2 cellular contexts compared by ENCODE assay signal in genomic region chr1:93815738-93816110, GRCh38.
TF ChIP-seq lines count a peak whose summit lies in the region.

No MANE protein-coding gene starts in this region.

TF ChIP-seq in GM23338, 12 proteins besides CTCF, POLR2A, EP300 and RAD21 (continued from another document):
- TF ChIP-seq ZNF462 (CRISPR knock-in tag; IDR thresholded peaks at IDR 0.05) (no peak), ETS1 (IDR thresholded peaks at IDR 0.05) (no peak), CREB1 (CRISPR knock-in tag; IDR thresholded peaks at IDR 0.05; ENCODE audit: low read depth) (no peak), NANOG (IDR thresholded peaks at IDR 0.05; ENCODE audit: borderline replicate concordance) (no peak), EZH2phosphoT487 (IDR thresholded peaks at IDR 0.05; ENCODE audit: unreplicated experiment) (no peak), POLR2AphosphoS5 (IDR thresholded peaks at IDR 0.05; ENCODE audit: low read depth) (no peak)

TF ChIP-seq in WTC11, 78 proteins besides CTCF, POLR2A, EP300 and RAD21 (continued from another document):
- no peak for TF ChIP-seq AR (CRISPR knock-in tag; IDR thresholded peaks at IDR 0.05)
- no peak for TF ChIP-seq ATF1 (CRISPR knock-in tag; IDR thresholded peaks at IDR 0.05)
- TF ChIP-seq, protein P1, sequence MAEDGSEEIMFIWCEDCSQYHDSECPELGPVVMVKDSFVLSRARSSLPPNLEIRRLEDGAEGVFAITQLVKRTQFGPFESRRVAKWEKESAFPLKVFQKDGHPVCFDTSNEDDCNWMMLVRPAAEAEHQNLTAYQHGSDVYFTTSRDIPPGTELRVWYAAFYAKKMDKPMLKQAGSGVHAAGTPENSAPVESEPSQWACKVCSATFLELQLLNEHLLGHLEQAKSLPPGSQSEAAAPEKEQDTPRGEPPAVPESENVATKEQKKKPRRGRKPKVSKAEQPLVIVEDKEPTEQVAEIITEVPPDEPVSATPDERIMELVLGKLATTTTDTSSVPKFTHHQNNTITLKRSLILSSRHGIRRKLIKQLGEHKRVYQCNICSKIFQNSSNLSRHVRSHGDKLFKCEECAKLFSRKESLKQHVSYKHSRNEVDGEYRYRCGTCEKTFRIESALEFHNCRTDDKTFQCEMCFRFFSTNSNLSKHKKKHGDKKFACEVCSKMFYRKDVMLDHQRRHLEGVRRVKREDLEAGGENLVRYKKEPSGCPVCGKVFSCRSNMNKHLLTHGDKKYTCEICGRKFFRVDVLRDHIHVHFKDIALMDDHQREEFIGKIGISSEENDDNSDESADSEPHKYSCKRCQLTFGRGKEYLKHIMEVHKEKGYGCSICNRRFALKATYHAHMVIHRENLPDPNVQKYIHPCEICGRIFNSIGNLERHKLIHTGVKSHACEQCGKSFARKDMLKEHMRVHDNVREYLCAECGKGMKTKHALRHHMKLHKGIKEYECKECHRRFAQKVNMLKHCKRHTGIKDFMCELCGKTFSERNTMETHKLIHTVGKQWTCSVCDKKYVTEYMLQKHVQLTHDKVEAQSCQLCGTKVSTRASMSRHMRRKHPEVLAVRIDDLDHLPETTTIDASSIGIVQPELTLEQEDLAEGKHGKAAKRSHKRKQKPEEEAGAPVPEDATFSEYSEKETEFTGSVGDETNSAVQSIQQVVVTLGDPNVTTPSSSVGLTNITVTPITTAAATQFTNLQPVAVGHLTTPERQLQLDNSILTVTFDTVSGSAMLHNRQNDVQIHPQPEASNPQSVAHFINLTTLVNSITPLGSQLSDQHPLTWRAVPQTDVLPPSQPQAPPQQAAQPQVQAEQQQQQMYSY (CRISPR knock-in tag; IDR thresholded peaks at IDR 0.05), result no peak
- no peak for TF ChIP-seq RORB (CRISPR knock-in tag; IDR thresholded peaks at IDR 0.05)
- no peak for TF ChIP-seq ZNF281 (CRISPR knock-in tag; IDR thresholded peaks at IDR 0.05)
- no peak for TF ChIP-seq NFE2L1 (CRISPR knock-in tag; IDR thresholded peaks at IDR 0.05)
- TF ChIP-seq PREB (CRISPR knock-in tag; IDR thresholded peaks at IDR 0.05; ENCODE audit: borderline replicate concordance), result no peak
- no peak for TF ChIP-seq SOX15 (CRISPR knock-in tag; IDR thresholded peaks at IDR 0.05)
- no peak for TF ChIP-seq JAZF1 (CRISPR knock-in tag; IDR thresholded peaks at IDR 0.05)
- TF ChIP-seq CREM (CRISPR knock-in tag; IDR thresholded peaks at IDR 0.05), result no peak
